ENCODE assay signal across 9 cellular contexts in genomic region chr2:8986327-8986976, GRCh38. TPM values are rescaled to one million over a fixed set of nuclear protein-coding genes. Genes with fewer than 3 reads are reported as not detected.
DNase-seq lines count a peak whose midpoint lies in the region; ATAC-seq and TF ChIP-seq lines count a peak whose summit lies in the region.
"Had no signal": no experiment of that assay in that cellular context is flagged by ENCODE, and none has a peak within 500 bp of the region (broad histone marks: within the 10 kb centered on the region; RNA-seq: fewer than 3 reads in every experiment).

No MANE protein-coding gene starts in this region.

- peaks cover 70% of the 10 kb centered on the region for H3K79me2 ChIP-seq in osteoblast (ENCODE audit: insufficient read depth, low read length)

- intact Hi-C loops in left ventricle myocardium superior (cut with micrococcal nuclease), result no loop called here

- H3K27ac Mint-ChIP-seq in WTC11, result no peak overlapping the region

- H3K27me3 ChIP-seq in osteoblast (ENCODE audit: insufficient read depth, low read length), result no peaks in the 10 kb centered on the region
- H3K27me3 ChIP-seq: suprapubic skin had no signal

- no peaks in the 10 kb centered on the region for H4K20me1 ChIP-seq in osteoblast (ENCODE audit: insufficient read depth, low read length)

- no peaks in the 10 kb centered on the region for H3K9me3 Mint-ChIP-seq in WTC11

- POLR2A ChIA-PET in WTC11 (lab: Charles Lee), result interaction anchor here (0.6 kb wide), 1 partner anchor 16 kb away, joined by 3 read pairs; no protein-coding TSS in a partner anchor

- no peaks in the 10 kb centered on the region for H3K36me3 Mint-ChIP-seq in WTC11

- no peak overlapping the region for H3K4me2 ChIP-seq in osteoblast (ENCODE audit: insufficient read depth, low read length)

- H3K4me3 Mint-ChIP-seq in WTC11, result no peak overlapping the region

- no peak overlapping the region for H2AFZ ChIP-seq in osteoblast (ENCODE audit: low read length)

- no peaks in the 10 kb centered on the region for H3K27me3 Mint-ChIP-seq in WTC11 (ENCODE audit: low read depth)

- peak overlapping the region; percentile 70 for H3K27ac ChIP-seq in osteoblast (ENCODE audit: low read depth, low read length)
- H3K27ac ChIP-seq: suprapubic skin had no signal

- ATAC-seq in HG03432 (IDR thresholded peaks at IDR 0.05; ENCODE audit: unreplicated experiment) (peak; percentile 41), WTC11 (peak; percentile 97), left ventricle myocardium superior (no peak)

- peaks cover 52% of the 10 kb centered on the region for H3K4me1 ChIP-seq in osteoblast (ENCODE audit: insufficient read depth, low read length)
- H3K4me1 ChIP-seq: suprapubic skin had no signal

- CTCF ChIA-PET in WTC11 (lab: Charles Lee), result interaction anchor here (0.7 to 1.4 kb wide), 6 partner anchors 9 to 153 kb away, joined by 3 to 8 read pairs (median 4); no protein-coding TSS in a partner anchor

- DNase-seq in activated CD4-positive, alpha-beta T cell treated with anti-CD3 and anti-CD28 coated beads for 48 hours, result peak; percentile 18
- no peak for DNase-seq in activated CD4-positive, alpha-beta T cell treated with anti-CD3 and anti-CD28 coated beads for 1 hour
- DNase-seq in WTC11 (ENCODE audit: low spot score), result peak; percentile 68
- DNase-seq in osteoblast (ENCODE audit: insufficient read length, low spot score, missing footprints), result no peak
- no peak for DNase-seq in GF-D8 (lab: John Stamatoyannopoulos, UW)
- DNase-seq in NCI-H2081 treated with DMSO at 0.1 percent for 48 hours (lab: John Stamatoyannopoulos, UW), result no peak
- no peak for DNase-seq in left ventricle myocardium superior

- peaks cover 27% of the 10 kb centered on the region for H3K4me1 Mint-ChIP-seq in WTC11

- H3K9me3 ChIP-seq in osteoblast (ENCODE audit: low read depth, low read length), result no peaks in the 10 kb centered on the region
- H3K9me3 ChIP-seq: suprapubic skin had no signal

- H3K4me3 ChIP-seq in osteoblast (ENCODE audit: insufficient read depth, low read length), result no peak overlapping the region
- H3K4me3 ChIP-seq: suprapubic skin had no signal

- peak; percentile 34; the same call in 1 of the 2 replicates for TF ChIP-seq CTCF in WTC11 (IDR thresholded peaks at IDR 0.05)
- TF ChIP-seq CTCF in osteoblast (IDR thresholded peaks at IDR 0.05; ENCODE audit: extremely low read depth, low read depth, low read length), result peak; percentile 7

- no peaks in the 10 kb centered on the region for H3K36me3 ChIP-seq in osteoblast (ENCODE audit: insufficient read depth, low read length)
- H3K36me3 ChIP-seq: suprapubic skin had no signal

TF ChIP-seq in WTC11, 78 proteins besides CTCF, POLR2A, EP300 and RAD21:
- TF ChIP-seq FOXK1 (CRISPR knock-in tag; IDR thresholded peaks at IDR 0.05) (no peak), USF1 (CRISPR knock-in tag; IDR thresholded peaks at IDR 0.05) (no peak), FOXJ3 (CRISPR knock-in tag; IDR thresholded peaks at IDR 0.05; ENCODE audit: borderline replicate concordance) (no peak), TP53 (CRISPR knock-in tag; IDR thresholded peaks at IDR 0.05) (no peak), ZBTB21 (CRISPR knock-in tag; IDR thresholded peaks at IDR 0.05; ENCODE audit: borderline replicate concordance) (no peak), RORB (CRISPR knock-in tag; IDR thresholded peaks at IDR 0.05) (no peak), USF2 (CRISPR knock-in tag; IDR thresholded peaks at IDR 0.05) (no peak), ZSCAN18 (CRISPR knock-in tag; IDR thresholded peaks at IDR 0.05) (no peak), ZNF532 (CRISPR knock-in tag; IDR thresholded peaks at IDR 0.05; ENCODE audit: borderline replicate concordance) (no peak)

RNA-seq across cellular contexts. Expression of gene MBOAT2, which starts 17.0 kb away (rescaled TPM):
- total RNA-seq in WTC11 (2021) (19.2 to 24.7 TPM (median 22.5 TPM) in 3 replicates), osteoblast (54.3 and 56.6 TPM in 2 replicates), left ventricle myocardium superior (15.5 TPM)

Comparison
In these comparisons a context has a peak if more than half of its experiments do, and no peak if none do; other contexts are left out.
1. DNase-seq: peak in activated CD4-positive, alpha-beta T cell treated with anti-CD3 and anti-CD28 coated beads for 48 hours (single experiment) and WTC11 (single experiment); none in activated CD4-positive, alpha-beta T cell treated with anti-CD3 and anti-CD28 coated beads for 1 hour (single experiment), osteoblast (single experiment), GF-D8 (single experiment), NCI-H2081 treated with DMSO at 0.1 percent for 48 hours (single experiment) and left ventricle myocardium superior (single experiment).